2 cellular contexts compared by ENCODE assay signal in genomic region chr22:17931400-17931825, GRCh38.
TF ChIP-seq lines count a peak whose summit lies in the region.

No MANE protein-coding gene starts in this region.

TF ChIP-seq in HCT116, 20 proteins besides CTCF, POLR2A, EP300 and RAD21 (continued from another document):
- no peak for TF ChIP-seq SIN3A (IDR thresholded peaks at IDR 0.05; ENCODE audit: low read depth)
- TF ChIP-seq CBX3 (IDR thresholded peaks at IDR 0.05; ENCODE audit: low read depth) = no peak
- no peak for TF ChIP-seq MAX (IDR thresholded peaks at IDR 0.05)
- TF ChIP-seq REST (IDR thresholded peaks at IDR 0.05; ENCODE audit: low read depth) = no peak
- no peak for TF ChIP-seq EZH2 (IDR thresholded peaks at IDR 0.05)
- TF ChIP-seq SRF (IDR thresholded peaks at IDR 0.05; ENCODE audit: low read depth) = no peak
- no peak for TF ChIP-seq TCF7L2 (IDR thresholded peaks at IDR 0.05; ENCODE audit: borderline replicate concordance, extremely low read depth, insufficient read depth, insufficient read length)

TF ChIP-seq in SK-N-SH treated with all-trans-retinoic acid at 6 μM for 48 hours, 23 proteins besides CTCF, POLR2A, EP300 and RAD21 (continued from another document):
- TF ChIP-seq CREB5 (CRISPR knock-in tag; IDR thresholded peaks at IDR 0.05; ENCODE audit: low read depth) (no peak), POU6F1 (CRISPR knock-in tag; IDR thresholded peaks at IDR 0.05; ENCODE audit: borderline replicate concordance, low read depth) (no peak), ARNTL (CRISPR knock-in tag; IDR thresholded peaks at IDR 0.05; ENCODE audit: borderline replicate concordance, low read depth) (no peak), TCF4 (CRISPR knock-in tag; IDR thresholded peaks at IDR 0.05; ENCODE audit: borderline replicate concordance) (no peak), ZFP3 (CRISPR knock-in tag; IDR thresholded peaks at IDR 0.05) (no peak), ZFP30 (CRISPR knock-in tag; IDR thresholded peaks at IDR 0.05) (no peak)
